ENCODE assay signal across 8 cellular contexts in the genomic region with DNA sequence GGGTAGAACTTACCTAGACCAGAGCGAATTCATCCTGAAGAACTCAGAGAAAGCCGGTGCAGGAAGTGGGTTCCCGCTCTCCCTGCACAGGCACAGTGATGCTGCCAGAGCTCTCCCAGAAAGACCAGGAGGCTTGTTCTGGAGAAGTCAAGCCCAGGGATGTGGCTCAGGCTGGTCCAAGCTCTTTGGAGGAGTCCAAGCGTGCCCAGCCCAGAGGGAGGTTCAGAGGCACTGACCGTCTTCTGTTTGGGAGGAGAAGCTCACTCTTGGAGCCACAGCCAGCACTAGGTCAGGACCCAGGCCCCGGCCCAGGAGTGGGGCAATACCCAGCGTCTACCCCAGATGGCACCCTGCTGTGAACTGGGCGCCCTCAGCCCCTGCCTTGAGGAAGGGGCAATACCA. TPM values are rescaled to one million over a fixed set of nuclear protein-coding genes. Genes with fewer than 3 reads are reported as not detected.
DNase-seq lines count a peak whose midpoint lies in the region; ATAC-seq and TF ChIP-seq lines count a peak whose summit lies in the region.

No MANE protein-coding gene starts in this region.

- TF ChIP-seq CTCF in left lung (IDR thresholded peaks at IDR 0.05): no peak
- TF ChIP-seq CTCF in tibial artery (IDR thresholded peaks at IDR 0.05): no peak
- no peak for TF ChIP-seq CTCF in foreskin fibroblast (IDR thresholded peaks at IDR 0.05; ENCODE audit: low read depth, low read length)

- ATAC-seq in activated T-cell treated with anti-CD3 and anti-CD28 coated beads, Interleukin-2, amount 50 U/mL, for 4 hours: no peak
- ATAC-seq in left lung: no peak

- H3K4me1 Mint-ChIP-seq in activated T-cell treated with anti-CD3 and anti-CD28 coated beads, Interleukin-2, amount 50 U/mL, for 4 hours (ENCODE audit: low read depth): peaks cover 45% of the 10 kb centered on the region
- H3K4me1 Mint-ChIP-seq in activated T-helper 1 cell treated with anti-CD3 and anti-CD28 coated beads, Interleukin-12 subunit alpha, Interleukin-12 subunit beta, Interleukin-2, Interleukin-4 antibody, amounts not matched to agents 30 ng/mL and 10 ng/mL and 1 ng/mL, durations not matched to agents 14 hours and 24 hours and 36 hours (ENCODE audit: low read depth): peaks cover 15% of the 10 kb centered on the region

- H3K36me3 Mint-ChIP-seq in activated T-cell treated with anti-CD3 and anti-CD28 coated beads, Interleukin-2, amount 50 U/mL, for 4 hours (ENCODE audit: insufficient read depth): no peaks in the 10 kb centered on the region
- peaks cover 3% of the 10 kb centered on the region for H3K36me3 Mint-ChIP-seq in activated T-helper 1 cell treated with anti-CD3 and anti-CD28 coated beads, Interleukin-12 subunit alpha, Interleukin-12 subunit beta, Interleukin-2, Interleukin-4 antibody, amounts not matched to agents 30 ng/mL and 10 ng/mL and 1 ng/mL, durations not matched to agents 14 hours and 24 hours and 36 hours (ENCODE audit: low read depth)

- H3K27me3 Mint-ChIP-seq in activated T-cell treated with anti-CD3 and anti-CD28 coated beads, Interleukin-2, amount 50 U/mL, for 4 hours (ENCODE audit: low read depth): peaks cover 2% of the 10 kb centered on the region
- H3K27me3 Mint-ChIP-seq in activated T-helper 1 cell treated with anti-CD3 and anti-CD28 coated beads, Interleukin-12 subunit alpha, Interleukin-12 subunit beta, Interleukin-2, Interleukin-4 antibody, amounts not matched to agents 30 ng/mL and 10 ng/mL and 1 ng/mL, durations not matched to agents 14 hours and 24 hours and 36 hours (ENCODE audit: insufficient read depth): peaks cover 39% of the 10 kb centered on the region

- H3K4me3 Mint-ChIP-seq in activated T-cell treated with anti-CD3 and anti-CD28 coated beads, Interleukin-2, amount 50 U/mL, for 4 hours: peak overlapping the region; percentile 86
- H3K4me3 Mint-ChIP-seq in activated T-helper 1 cell treated with anti-CD3 and anti-CD28 coated beads, Interleukin-12 subunit alpha, Interleukin-12 subunit beta, Interleukin-2, Interleukin-4 antibody, amounts not matched to agents 30 ng/mL and 10 ng/mL and 1 ng/mL, durations not matched to agents 14 hours and 24 hours and 36 hours: peak overlapping the region; percentile 78

- peak overlapping the region in 1 of 2 donors; percentile 60 for H3K4me3 ChIP-seq in left lung
- peak overlapping the region; percentile 86 to 89 for H3K4me3 ChIP-seq in tibial artery
- no peak overlapping the region for H3K4me3 ChIP-seq in foreskin fibroblast (ENCODE audit: low read depth in 1 of 2, low read length in 2 of 2)

- H3K36me3 ChIP-seq in left lung (no peaks in the 10 kb centered on the region), tibial artery (no peaks in the 10 kb centered on the region)

- no peaks in the 10 kb centered on the region for H3K9me3 Mint-ChIP-seq in activated T-cell treated with anti-CD3 and anti-CD28 coated beads, Interleukin-2, amount 50 U/mL, for 4 hours
- no peaks in the 10 kb centered on the region for H3K9me3 Mint-ChIP-seq in activated T-helper 1 cell treated with anti-CD3 and anti-CD28 coated beads, Interleukin-12 subunit alpha, Interleukin-12 subunit beta, Interleukin-2, Interleukin-4 antibody, amounts not matched to agents 30 ng/mL and 10 ng/mL and 1 ng/mL, durations not matched to agents 14 hours and 24 hours and 36 hours

- H3K27ac ChIP-seq in left lung (peak overlapping the region; percentile 87 to 91), tibial artery (peak overlapping the region; percentile 96 to 97)

- no peak for DNase-seq in activated T-cell treated with anti-CD3 and anti-CD28 coated beads, Interleukin-2, amount 50 U/mL, for 4 hours
- DNase-seq in activated T-cell treated with anti-CD3 and anti-CD28 coated beads for 4 hours (no peak), left lung (no peak), tibial artery (peak in 1 of 2 donors; percentile 78), NCI-H526 treated with DMSO at 0.1 percent for 48 hours (lab: John Stamatoyannopoulos, UW) (no peak), ACHN (no peak), foreskin fibroblast (no peak)
- no peak for DNase-seq in activated T-helper 1 cell treated with anti-CD3 and anti-CD28 coated beads, Interleukin-12 subunit alpha, Interleukin-12 subunit beta, Interleukin-2, Interleukin-4 antibody, amounts not matched to agents 30 ng/mL and 10 ng/mL and 1 ng/mL, durations not matched to agents 14 hours and 24 hours and 36 hours (ENCODE audit: low spot score)

- intact Hi-C loops in activated T-helper 1 cell treated with anti-CD3 and anti-CD28 coated beads, Interleukin-12 subunit alpha, Interleukin-12 subunit beta, Interleukin-2, Interleukin-4 antibody, amounts not matched to agents 30 ng/mL and 10 ng/mL and 1 ng/mL, durations not matched to agents 14 hours and 24 hours and 36 hours (cut with micrococcal nuclease): loop anchor here (2.0 kb wide), 1 partner anchor 361 kb away; the partner anchor contains the start of gene RAE1
- intact Hi-C loops in left lung (cut with DNase I): no loop called here
- intact Hi-C loops in tibial artery (cut with DNase I; ENCODE audit: low total_unique reads): loop anchor here (5.0 kb wide), 1 partner anchor 36 kb away; no protein-coding TSS in a partner anchor

- peaks cover 21 to 52% of the 10 kb centered on the region in 2 donors for H3K4me1 ChIP-seq in left lung
- H3K4me1 ChIP-seq in tibial artery: peaks cover 8 to 76% (median 70%) of the 10 kb centered on the region in 4 donors

- in situ Hi-C loops in ACHN (cut with HindIII; ENCODE audit: low pct_ligation_motif_present, low pct_unique_long_range_greater_than_20kb, low sequenced_read_pairs): no loop called here

- H3K27me3 ChIP-seq in left lung (peaks cover 0 to 39% of the 10 kb centered on the region in 2 donors), tibial artery (no peaks in the 10 kb centered on the region)

- H3K9me3 ChIP-seq in left lung: no peaks in the 10 kb centered on the region
- no peaks in the 10 kb centered on the region for H3K9me3 ChIP-seq in tibial artery

- H3K27ac Mint-ChIP-seq in activated T-helper 1 cell treated with anti-CD3 and anti-CD28 coated beads, Interleukin-12 subunit alpha, Interleukin-12 subunit beta, Interleukin-2, Interleukin-4 antibody, amounts not matched to agents 30 ng/mL and 10 ng/mL and 1 ng/mL, durations not matched to agents 14 hours and 24 hours and 36 hours: no peak overlapping the region

RNA-seq across cellular contexts. Expression of gene PMEPA1, which starts 1.5 kb away (rescaled TPM):
- total RNA-seq in activated T-cell treated with anti-CD3 and anti-CD28 coated beads, Interleukin-2, amount 50 U/mL, for 4 hours: 1 to 10 TPM; 4.3 to 7.4 (median 5.6) TPM
- total RNA-seq in activated T-helper 1 cell treated with anti-CD3 and anti-CD28 coated beads, Interleukin-12 subunit alpha, Interleukin-12 subunit beta, Interleukin-2, Interleukin-4 antibody, amounts not matched to agents 30 ng/mL and 10 ng/mL and 1 ng/mL, durations not matched to agents 14 hours and 24 hours and 36 hours: 0.57 and 0.66 TPM in 2 replicates
- total RNA-seq in left lung: 100 to 1,000 TPM in 1 of 2 donors, 10 to 100 TPM in 1; 41.0 to 109 TPM

Comparison
In these comparisons a context has a peak if more than half of its experiments do, and no peak if none do; other contexts are left out.
1. H3K4me3 ChIP-seq: peak in tibial artery (2 of 2); none in foreskin fibroblast (0 of 2).
2. RNA of gene PMEPA1, which starts 1.5 kb away (total RNA-seq): 41.0 to 109 TPM in left lung; 4.3 to 7.4 TPM in activated T-cell treated with anti-CD3 and anti-CD28 coated beads, Interleukin-2, amount 50 U/mL, for 4 hours and 0.57 to 0.66 TPM in activated T-helper 1 cell treated with anti-CD3 and anti-CD28 coated beads, Interleukin-12 subunit alpha, Interleukin-12 subunit beta, Interleukin-2, Interleukin-4 antibody, amounts not matched to agents 30 ng/mL and 10 ng/mL and 1 ng/mL, durations not matched to agents 14 hours and 24 hours and 36 hours; every median in the first group is over 4 times any median in the second.
3. intact Hi-C loops: an anchor here in activated T-helper 1 cell treated with anti-CD3 and anti-CD28 coated beads, Interleukin-12 subunit alpha, Interleukin-12 subunit beta, Interleukin-2, Interleukin-4 antibody, amounts not matched to agents 30 ng/mL and 10 ng/mL and 1 ng/mL, durations not matched to agents 14 hours and 24 hours and 36 hours (2.0 kb wide) and tibial artery (5.0 kb wide); none called in left lung.